16 cellular contexts compared by ENCODE assay signal in genomic region chr1:19373206-19374126, GRCh38.
A peak's percentile ranks its signal among the peaks of the same experiment; 100 is the strongest.
DNase-seq lines count a peak whose midpoint lies in the region; ATAC-seq and TF ChIP-seq lines count a peak whose summit lies in the region.
"Had no signal": no experiment of that assay in that cellular context is flagged by ENCODE, and none has a peak within 500 bp of the region (broad histone marks: within the 10 kb centered on the region; RNA-seq: fewer than 3 reads in every experiment).

No MANE protein-coding gene starts in this region.

- H3K4me3 ChIP-seq in foreskin fibroblast (ENCODE audit: low read depth in 1 of 2, low read length in 2 of 2) (no peak overlapping the region), mucosa of descending colon (no peak overlapping the region)
- H3K4me3 ChIP-seq: A549, heart left ventricle, MG63, pancreas had no signal

- intact Hi-C loops in activated naive CD4-positive, alpha-beta T cell treated with anti-CD3 and anti-CD28 coated beads for 36 hours (cut with micrococcal nuclease): no loop called here
- intact Hi-C loops in mucosa of descending colon (cut with DNase I, micrococcal nuclease): no loop called here

- H3K27ac Mint-ChIP-seq in activated naive CD4-positive, alpha-beta T cell treated with anti-CD3 and anti-CD28 coated beads for 36 hours: peak overlapping the region; percentile 36
- peak overlapping the region; percentile 38 for H3K27ac Mint-ChIP-seq in activated T-helper 17 cell treated with anti-CD3 and anti-CD28 coated beads, Interleukin-2, amount 50 U/mL, for 72 hours
- H3K27ac Mint-ChIP-seq in stimulated activated naive B cell treated with anti-CD40 and anti-IgM and Interleukin-4, amounts not matched to agents 10 μg/mL and 1 μg/mL and 100 μg/mL, for 72 hours: peak overlapping the region; percentile 47
- H3K27ac Mint-ChIP-seq in activated CD8-positive, alpha-beta memory T cell treated with anti-CD3 and anti-CD28 coated beads, Interleukin-2, amount 10 ng/mL, durations not matched to agents 7 days and 5 days: no peak overlapping the region

- no peak overlapping the region for H3K4me3 Mint-ChIP-seq in activated naive CD4-positive, alpha-beta T cell treated with anti-CD3 and anti-CD28 coated beads for 36 hours
- no peak overlapping the region for H3K4me3 Mint-ChIP-seq in activated T-helper 17 cell treated with anti-CD3 and anti-CD28 coated beads, Interleukin-2, amount 50 U/mL, for 72 hours
- H3K4me3 Mint-ChIP-seq in stimulated activated naive B cell treated with anti-CD40 and anti-IgM and Interleukin-4, amounts not matched to agents 10 μg/mL and 1 μg/mL and 100 μg/mL, for 72 hours: no peak overlapping the region
- H3K4me3 Mint-ChIP-seq in activated CD8-positive, alpha-beta memory T cell treated with anti-CD3 and anti-CD28 coated beads, Interleukin-2, amount 10 ng/mL, durations not matched to agents 7 days and 5 days: no peak overlapping the region
- H3K4me3 Mint-ChIP-seq: type B pancreatic cell had no signal

- H3K27me3 Mint-ChIP-seq in activated naive CD4-positive, alpha-beta T cell treated with anti-CD3 and anti-CD28 coated beads for 36 hours (ENCODE audit: low read depth): no peaks in the 10 kb centered on the region
- no peaks in the 10 kb centered on the region for H3K27me3 Mint-ChIP-seq in activated T-helper 17 cell treated with anti-CD3 and anti-CD28 coated beads, Interleukin-2, amount 50 U/mL, for 72 hours
- H3K27me3 Mint-ChIP-seq in stimulated activated naive B cell treated with anti-CD40 and anti-IgM and Interleukin-4, amounts not matched to agents 10 μg/mL and 1 μg/mL and 100 μg/mL, for 72 hours: no peaks in the 10 kb centered on the region
- H3K27me3 Mint-ChIP-seq in activated CD8-positive, alpha-beta memory T cell treated with anti-CD3 and anti-CD28 coated beads, Interleukin-2, amount 10 ng/mL, durations not matched to agents 7 days and 5 days: no peaks in the 10 kb centered on the region
- H3K27me3 Mint-ChIP-seq: type B pancreatic cell had no signal

- H3K36me3 Mint-ChIP-seq in activated naive CD4-positive, alpha-beta T cell treated with anti-CD3 and anti-CD28 coated beads for 36 hours (ENCODE audit: low read depth): peaks cover 16% of the 10 kb centered on the region
- H3K36me3 Mint-ChIP-seq in activated T-helper 17 cell treated with anti-CD3 and anti-CD28 coated beads, Interleukin-2, amount 50 U/mL, for 72 hours (ENCODE audit: low read depth): peaks cover 54% of the 10 kb centered on the region
- peaks cover 21 to 61% of the 10 kb centered on the region in 2 donors for H3K36me3 Mint-ChIP-seq in stimulated activated naive B cell treated with anti-CD40 and anti-IgM and Interleukin-4, amounts not matched to agents 10 μg/mL and 1 μg/mL and 100 μg/mL, for 72 hours
- H3K36me3 Mint-ChIP-seq in activated CD8-positive, alpha-beta memory T cell treated with anti-CD3 and anti-CD28 coated beads, Interleukin-2, amount 10 ng/mL, durations not matched to agents 7 days and 5 days: peaks cover 24% of the 10 kb centered on the region

- TF ChIP-seq CTCF in foreskin fibroblast (IDR thresholded peaks at IDR 0.05; ENCODE audit: low read depth, low read length): no peak
- no peak for TF ChIP-seq CTCF in mucosa of descending colon (IDR thresholded peaks at IDR 0.05)

- CTCF ChIA-PET in activated naive CD4-positive, alpha-beta T cell treated with anti-CD3 and anti-CD28 coated beads for 36 hours (lab: Charles Lee): interaction anchor here (1.0 to 1.3 kb wide), 3 partner anchors 114 to 286 kb away, joined by 3 to 6 read pairs (median 3); no protein-coding TSS in a partner anchor
- CTCF ChIA-PET in activated CD8-positive, alpha-beta memory T cell treated with anti-CD3 and anti-CD28 coated beads, Interleukin-2, amount 10 ng/mL, durations not matched to agents 7 days and 5 days (lab: Charles Lee): interaction anchor here (0.9 kb wide), 1 partner anchor 208 kb away, joined by 3 read pairs; no protein-coding TSS in a partner anchor

- H3K9me3 ChIP-seq in mucosa of descending colon: no peaks in the 10 kb centered on the region
- H3K9me3 ChIP-seq: heart left ventricle, MG63, pancreas had no signal

- H3K4me1 Mint-ChIP-seq in activated naive CD4-positive, alpha-beta T cell treated with anti-CD3 and anti-CD28 coated beads for 36 hours (ENCODE audit: low read depth): peaks cover 30% of the 10 kb centered on the region
- peaks cover 20% of the 10 kb centered on the region for H3K4me1 Mint-ChIP-seq in activated T-helper 17 cell treated with anti-CD3 and anti-CD28 coated beads, Interleukin-2, amount 50 U/mL, for 72 hours
- peaks cover 5 to 27% of the 10 kb centered on the region in 2 donors for H3K4me1 Mint-ChIP-seq in stimulated activated naive B cell treated with anti-CD40 and anti-IgM and Interleukin-4, amounts not matched to agents 10 μg/mL and 1 μg/mL and 100 μg/mL, for 72 hours
- peaks cover 3% of the 10 kb centered on the region for H3K4me1 Mint-ChIP-seq in activated CD8-positive, alpha-beta memory T cell treated with anti-CD3 and anti-CD28 coated beads, Interleukin-2, amount 10 ng/mL, durations not matched to agents 7 days and 5 days

- no peak for ATAC-seq in activated T-helper 17 cell treated with anti-CD3 and anti-CD28 coated beads, Interleukin-2, amount 50 U/mL, for 72 hours (replicated peaks)
- no peak for ATAC-seq in stimulated activated naive B cell treated with anti-CD40 and anti-IgM and Interleukin-4, amounts not matched to agents 10 μg/mL and 1 μg/mL and 100 μg/mL, for 72 hours (replicated peaks)
- ATAC-seq in mucosa of descending colon: no peak
- no peak for ATAC-seq in activated CD8-positive, alpha-beta memory T cell treated with anti-CD3 and anti-CD28 coated beads, Interleukin-2, amount 10 ng/mL, durations not matched to agents 7 days and 5 days
- ATAC-seq: heart left ventricle, pancreas had no signal

- no peaks in the 10 kb centered on the region for H3K4me1 ChIP-seq in mucosa of descending colon (ENCODE audit: low read depth)
- H3K4me1 ChIP-seq: A549, pancreas had no signal

- DNase-seq in activated naive CD4-positive, alpha-beta T cell treated with anti-CD3 and anti-CD28 coated beads for 36 hours: no peak
- no peak for DNase-seq in activated naive CD4-positive, alpha-beta T cell treated with anti-CD3 and anti-CD28 coated beads, Interleukin-2, amount 50 U/mL, for 16 hours
- DNase-seq in foreskin fibroblast (peak; percentile 50 to 82), mucosa of descending colon (no peak), kidney glomerular epithelial cell (lab: John Stamatoyannopoulos, UW) (no peak)
- DNase-seq in stimulated activated naive B cell treated with anti-CD40 and anti-IgM and Interleukin-4, amounts not matched to agents 10 μg/mL and 1 μg/mL and 100 μg/mL, for 72 hours: no peak
- DNase-seq in activated CD8-positive, alpha-beta memory T cell treated with anti-CD3 and anti-CD28 coated beads, Interleukin-2, amount 10 ng/mL, durations not matched to agents 7 days and 5 days: no peak
- DNase-seq: anterior cingulate cortex, kidney, MG63, NCI-H187 treated with DMSO at 0.1 percent for 48 hours, pancreas had no signal

- no peaks in the 10 kb centered on the region for H3K9me3 Mint-ChIP-seq in activated naive CD4-positive, alpha-beta T cell treated with anti-CD3 and anti-CD28 coated beads for 36 hours
- no peaks in the 10 kb centered on the region for H3K9me3 Mint-ChIP-seq in activated T-helper 17 cell treated with anti-CD3 and anti-CD28 coated beads, Interleukin-2, amount 50 U/mL, for 72 hours
- no peaks in the 10 kb centered on the region for H3K9me3 Mint-ChIP-seq in stimulated activated naive B cell treated with anti-CD40 and anti-IgM and Interleukin-4, amounts not matched to agents 10 μg/mL and 1 μg/mL and 100 μg/mL, for 72 hours
- H3K9me3 Mint-ChIP-seq in activated CD8-positive, alpha-beta memory T cell treated with anti-CD3 and anti-CD28 coated beads, Interleukin-2, amount 10 ng/mL, durations not matched to agents 7 days and 5 days (ENCODE audit: low read depth): no peaks in the 10 kb centered on the region
- H3K9me3 Mint-ChIP-seq: type B pancreatic cell had no signal

- peaks cover 6% of the 10 kb centered on the region for H3K36me3 ChIP-seq in mucosa of descending colon (ENCODE audit: low read depth)

Comparison
In these comparisons a context has a peak if more than half of its experiments do, and no peak if none do; other contexts are left out.
1. DNase-seq: peak in foreskin fibroblast (2 of 2); none in activated naive CD4-positive, alpha-beta T cell treated with anti-CD3 and anti-CD28 coated beads for 36 hours (single experiment), activated naive CD4-positive, alpha-beta T cell treated with anti-CD3 and anti-CD28 coated beads, Interleukin-2, amount 50 U/mL, for 16 hours (single experiment), stimulated activated naive B cell treated with anti-CD40 and anti-IgM and Interleukin-4, amounts not matched to agents 10 μg/mL and 1 μg/mL and 100 μg/mL, for 72 hours (single experiment), mucosa of descending colon (0 of 3), kidney glomerular epithelial cell (single experiment) and activated CD8-positive, alpha-beta memory T cell treated with anti-CD3 and anti-CD28 coated beads, Interleukin-2, amount 10 ng/mL, durations not matched to agents 7 days and 5 days (single experiment).